ENCODE assay signal across 1 cellular context in genomic region chr17:68320943-68321557, GRCh38.
TF ChIP-seq lines count a peak whose summit lies in the region.

No MANE protein-coding gene starts in this region.

TF ChIP-seq in HepG2, 621 proteins besides CTCF, POLR2A, EP300 and RAD21:
- TF ChIP-seq ZNF121 (CRISPR knock-in tag; IDR thresholded peaks at IDR 0.05) (peak; percentile 86), ZNF770 (CRISPR knock-in tag; IDR thresholded peaks at IDR 0.05) (peak; percentile 65), ZMYM3 (CRISPR knock-in tag; IDR thresholded peaks at IDR 0.05) (0 out of 2 replicates have a peak, but pooled peaks have one; percentile 39), ZXDC (CRISPR knock-in tag; IDR thresholded peaks at IDR 0.05) (no peak), ZNF740 (CRISPR knock-in tag; IDR thresholded peaks at IDR 0.05) (no peak), ZNF629 (CRISPR knock-in tag; conservative IDR thresholded peaks at IDR 0.05) (peak; percentile 85), THAP7 (CRISPR knock-in tag; IDR thresholded peaks at IDR 0.05) (no peak)
